ENCODE assay signal across 17 cellular contexts in genomic region chr10:33381897-33382578, GRCh38. TPM values are rescaled to one million over a fixed set of nuclear protein-coding genes. Genes with fewer than 3 reads are reported as not detected.
DNase-seq lines count a peak whose midpoint lies in the region; ATAC-seq and TF ChIP-seq lines count a peak whose summit lies in the region.
"Had no signal": no experiment of that assay in that cellular context is flagged by ENCODE, and none has a peak within 500 bp of the region (broad histone marks: within the 10 kb centered on the region; RNA-seq: fewer than 3 reads in every experiment).

No MANE protein-coding gene starts in this region.

- H3K4me3 ChIP-seq in transverse colon (no peak overlapping the region), psoas muscle (no peak overlapping the region)
- H3K4me3 ChIP-seq: testis had no signal

- no peak overlapping the region for H3K4me3 Mint-ChIP-seq in stimulated activated memory B cell treated with anti-CD40 and anti-IgM and Interleukin-4, amounts not matched to agents 10 μg/mL and 1 μg/mL and 100 μg/mL, for 72 hours
- H3K4me3 Mint-ChIP-seq: nephron progenitor cell, WTC11 had no signal

- no peaks in the 10 kb centered on the region for H3K27me3 Mint-ChIP-seq in stimulated activated memory B cell treated with anti-CD40 and anti-IgM and Interleukin-4, amounts not matched to agents 10 μg/mL and 1 μg/mL and 100 μg/mL, for 72 hours

- ATAC-seq in psoas muscle, result no peak
- no peak for ATAC-seq in stimulated activated memory B cell treated with anti-CD40 and anti-IgM and Interleukin-4, amounts not matched to agents 10 μg/mL and 1 μg/mL and 100 μg/mL, for 72 hours
- ATAC-seq: activated naive CD4-positive, alpha-beta T cell treated with anti-CD3 and anti-CD28 coated beads, Interleukin-2, amount 50 U/mL, for 72 hours; WTC11 had no signal

- no peaks in the 10 kb centered on the region for H3K9me3 Mint-ChIP-seq in stimulated activated memory B cell treated with anti-CD40 and anti-IgM and Interleukin-4, amounts not matched to agents 10 μg/mL and 1 μg/mL and 100 μg/mL, for 72 hours
- H3K9me3 Mint-ChIP-seq: activated naive CD4-positive, alpha-beta T cell treated with anti-CD3 and anti-CD28 coated beads, Interleukin-2, amount 50 U/mL, for 72 hours; nephron progenitor cell; WTC11 had no signal

- no peak for TF ChIP-seq EP300 in transverse colon (IDR thresholded peaks at IDR 0.05; ENCODE audit: low read depth)

- no peak for TF ChIP-seq POLR2A in transverse colon (IDR thresholded peaks at IDR 0.05)

- H3K27me3 ChIP-seq in transverse colon (no peaks in the 10 kb centered on the region), psoas muscle (ENCODE audit: insufficient read depth in 3 of 3, low read length in 2 of 3) (no peaks in the 10 kb centered on the region)
- H3K27me3 ChIP-seq: testis had no signal

- no peak overlapping the region for H3K27ac ChIP-seq in transverse colon
- H3K27ac ChIP-seq in psoas muscle, result no peak overlapping the region
- H3K27ac ChIP-seq: HL-60, testis had no signal

- intact Hi-C loops in transverse colon (cut with DNase I; ENCODE audit: low total_unique reads), result no loop called here
- intact Hi-C loops in psoas muscle (cut with DNase I), result no loop called here

- H3K4me1 ChIP-seq in transverse colon, result peaks cover 0 to 15% (median 9%) of the 10 kb centered on the region in 4 donors
- H3K4me1 ChIP-seq in psoas muscle, result peaks cover 3% of the 10 kb centered on the region

- no peak for TF ChIP-seq CTCF in transverse colon (IDR thresholded peaks at IDR 0.05)
- no peak for TF ChIP-seq CTCF in psoas muscle (IDR thresholded peaks at IDR 0.05)

- no peaks in the 10 kb centered on the region for H3K36me3 ChIP-seq in transverse colon
- no peaks in the 10 kb centered on the region for H3K36me3 ChIP-seq in psoas muscle (ENCODE audit: insufficient read depth in 1 of 2, low read depth in 1 of 2)

- H3K36me3 Mint-ChIP-seq in stimulated activated memory B cell treated with anti-CD40 and anti-IgM and Interleukin-4, amounts not matched to agents 10 μg/mL and 1 μg/mL and 100 μg/mL, for 72 hours, result no peaks in the 10 kb centered on the region
- H3K36me3 Mint-ChIP-seq: activated naive CD4-positive, alpha-beta T cell treated with anti-CD3 and anti-CD28 coated beads, Interleukin-2, amount 50 U/mL, for 72 hours; WTC11 had no signal

- no peak overlapping the region for H3K27ac Mint-ChIP-seq in stimulated activated memory B cell treated with anti-CD40 and anti-IgM and Interleukin-4, amounts not matched to agents 10 μg/mL and 1 μg/mL and 100 μg/mL, for 72 hours
- H3K27ac Mint-ChIP-seq: activated naive CD4-positive, alpha-beta T cell treated with anti-CD3 and anti-CD28 coated beads, Interleukin-2, amount 50 U/mL, for 72 hours; nephron progenitor cell; WTC11 had no signal

- 53 to 56% methylated on average over 7 of the region's 7 CpGs for WGBS in transverse colon (ENCODE audit: low coverage in 1 of 2), 2 donors
- 23 to 40% (median 35%) methylated on average over 7 of the region's 7 CpGs for WGBS in psoas muscle, 3 donors

- in situ Hi-C loops in transverse colon (cut with MboI; ENCODE audit: low pct_ligation_motif_present in 1 of 4, low pct_unique_long_range_greater_than_20kb in 1 of 4, low sequenced_read_pairs in 3 of 4), result no loop called here

- no peaks in the 10 kb centered on the region for H3K9me3 ChIP-seq in transverse colon
- H3K9me3 ChIP-seq in psoas muscle, result no peaks in the 10 kb centered on the region
- H3K9me3 ChIP-seq: testis had no signal

- DNase-seq in NCI-H1694 treated with DMSO at 0.1 percent for 48 hours (lab: John Stamatoyannopoulos, UW) (peak; percentile 14), NCI-H1694 (lab: John Stamatoyannopoulos, UW) (no peak), astrocyte of the hippocampus (ENCODE audit: low read depth, low spot score) (peak; percentile 17), iris pigment epithelial cell (ENCODE audit: low read depth) (peak; percentile 78), transverse colon (peak; percentile 40), cerebellar nuclear complex (lab: John Stamatoyannopoulos, UW) (no peak), psoas muscle (no peak)
- DNase-seq: activated CD8-positive, alpha-beta memory T cell treated with anti-CD3 and anti-CD28 coated beads, Interleukin-2, amount 50 U/mL, for 48 hours; DMS153; foreskin melanocyte; kidney; nephron progenitor cell; testis had no signal

- no peaks in the 10 kb centered on the region for H3K4me1 Mint-ChIP-seq in stimulated activated memory B cell treated with anti-CD40 and anti-IgM and Interleukin-4, amounts not matched to agents 10 μg/mL and 1 μg/mL and 100 μg/mL, for 72 hours

RNA-seq across cellular contexts. Expression of gene NRP1, which starts 47.6 kb away (rescaled TPM):
- 10 to 100 TPM; 14.1 to 35.5 (median 19.5) TPM for total RNA-seq in transverse colon
- 10 to 100 TPM; 29.1 to 54.8 (median 42.9) TPM for total RNA-seq in psoas muscle
- 10 to 100 TPM; 10.9 to 31.2 (median 11.4) TPM for polyA plus RNA-seq in psoas muscle

Comparison
In these comparisons a context has a peak if more than half of its experiments do, and no peak if none do; other contexts are left out.
1. DNase-seq: peak in NCI-H1694 treated with DMSO at 0.1 percent for 48 hours (single experiment), astrocyte of the hippocampus (single experiment), iris pigment epithelial cell (single experiment) and transverse colon (single experiment); none in NCI-H1694 (single experiment), cerebellar nuclear complex (0 of 2) and psoas muscle (0 of 2).